15 cellular contexts compared by ENCODE assay signal in genomic region chr1:227792216-227793078, GRCh38. TPM values are rescaled to one million over a fixed set of nuclear protein-coding genes. Genes with fewer than 3 reads are reported as not detected.
A peak's percentile ranks its signal among the peaks of the same experiment; 100 is the strongest.
DNase-seq lines count a peak whose midpoint lies in the region; ATAC-seq and TF ChIP-seq lines count a peak whose summit lies in the region.
"Had no signal": no experiment of that assay in that cellular context is flagged by ENCODE, and none has a peak within 500 bp of the region (broad histone marks: within the 10 kb centered on the region; RNA-seq: fewer than 3 reads in every experiment).

No MANE protein-coding gene starts in this region.

- no peaks in the 10 kb centered on the region for H3K9me3 ChIP-seq in Loucy (ENCODE audit: insufficient read depth, low read depth, low read length)

- no peak overlapping the region for H2AFZ ChIP-seq in Loucy (ENCODE audit: low read length)

- H3K9me2 ChIP-seq in Loucy (replicated peaks; ENCODE audit: low read depth, low read length), result no peaks in the 10 kb centered on the region

- H3K4me3 Mint-ChIP-seq in stimulated activated effector memory CD8-positive, alpha-beta T cell treated with anti-CD3 and anti-CD28 coated beads, Interleukin-12 subunit alpha, Interleukin-12 subunit beta, amount 100 ng/mL, for 72 hours, result no peak overlapping the region
- H3K4me3 Mint-ChIP-seq: activated naive CD4-positive, alpha-beta T cell treated with anti-CD3 and anti-CD28 coated beads, Interleukin-2, amount 50 U/mL, for 24 hours had no signal

- no peaks in the 10 kb centered on the region for H4K20me1 ChIP-seq in Loucy (ENCODE audit: insufficient read depth, low read length, poor library complexity, severe bottlenecking)

- no peaks in the 10 kb centered on the region for H3K27me3 ChIP-seq in Loucy (ENCODE audit: insufficient read depth, low read length, poor library complexity, severe bottlenecking)

- no peaks in the 10 kb centered on the region for H3K79me2 ChIP-seq in Loucy (ENCODE audit: insufficient read depth, low read length)

- H3F3A ChIP-seq in Loucy (ENCODE audit: low read depth), result no peaks in the 10 kb centered on the region

- ATAC-seq in stimulated activated effector memory CD8-positive, alpha-beta T cell treated with anti-CD3 and anti-CD28 coated beads, Interleukin-12 subunit alpha, Interleukin-12 subunit beta, amount 100 ng/mL, for 72 hours, result no peak
- ATAC-seq: right cardiac atrium had no signal

- no peak for DNase-seq in epithelial cell of proximal tubule (ENCODE audit: low read depth)
- DNase-seq in stimulated activated effector memory CD8-positive, alpha-beta T cell treated with anti-CD3 and anti-CD28 coated beads, Interleukin-12 subunit alpha, Interleukin-12 subunit beta, amount 100 ng/mL, for 72 hours (ENCODE audit: low spot score in 2 of 2), result peak in 1 of 2 donors; percentile 46
- DNase-seq in RPMI8226, result no peak
- no peak for DNase-seq in activated gamma-delta T cell treated with Interleukin-2 at 50 U/mL for 16 hours
- DNase-seq in SHP77 treated with DMSO at 0.1 percent for 48 hours (lab: John Stamatoyannopoulos, UW), result no peak
- DNase-seq: activated CD8-positive, alpha-beta memory T cell treated with anti-CD3 and anti-CD28 coated beads for 24 hours; DMS 273 treated with DMSO at 0.1 percent for 48 hours; NCI-H2029 treated with DMSO at 0.1 percent for 48 hours; OCI-M1; right cardiac atrium had no signal

- 0 out of 2 replicates have a peak, but pooled peaks have one; percentile 25 for TF ChIP-seq CTCF in GM12874 (IDR thresholded peaks at IDR 0.05; ENCODE audit: insufficient read depth, low read depth, low read length)
- peak; percentile 28 for TF ChIP-seq CTCF in Loucy (conservative IDR thresholded peaks at IDR 0.05; ENCODE audit: low read length)
- peak; percentile 4 for TF ChIP-seq CTCF in epithelial cell of proximal tubule (conservative IDR thresholded peaks at IDR 0.05; ENCODE audit: low read depth, low read length)

- peaks cover 8% of the 10 kb centered on the region for H3K4me1 ChIP-seq in Loucy (ENCODE audit: insufficient read depth, low read length, poor library complexity, severe bottlenecking)

- H3K4me2 ChIP-seq in Loucy (ENCODE audit: low read depth, low read length, poor library complexity, severe bottlenecking), result no peak overlapping the region
- H3K4me2 ChIP-seq: KMS-11 had no signal

- no peaks in the 10 kb centered on the region for H3K36me3 ChIP-seq in Loucy (ENCODE audit: insufficient read depth, low read length)

- H3K4me3 ChIP-seq in Loucy (ENCODE audit: low read length, poor library complexity, severe bottlenecking) (no peak overlapping the region), epithelial cell of proximal tubule (ENCODE audit: low read depth, low read length) (no peak overlapping the region)

- H3K27ac Mint-ChIP-seq in stimulated activated effector memory CD8-positive, alpha-beta T cell treated with anti-CD3 and anti-CD28 coated beads, Interleukin-12 subunit alpha, Interleukin-12 subunit beta, amount 100 ng/mL, for 72 hours, result peak overlapping the region; percentile 68
- H3K27ac Mint-ChIP-seq: activated naive CD4-positive, alpha-beta T cell treated with anti-CD3 and anti-CD28 coated beads, Interleukin-2, amount 50 U/mL, for 24 hours had no signal

- no peak overlapping the region for H3K9ac ChIP-seq in Loucy (ENCODE audit: low read depth, low read length, poor library complexity, severe bottlenecking)
- H3K9ac ChIP-seq: KMS-11 had no signal

- peaks cover 17% of the 10 kb centered on the region for H3K4me1 Mint-ChIP-seq in stimulated activated effector memory CD8-positive, alpha-beta T cell treated with anti-CD3 and anti-CD28 coated beads, Interleukin-12 subunit alpha, Interleukin-12 subunit beta, amount 100 ng/mL, for 72 hours

- no peaks in the 10 kb centered on the region for H3K9me3 Mint-ChIP-seq in stimulated activated effector memory CD8-positive, alpha-beta T cell treated with anti-CD3 and anti-CD28 coated beads, Interleukin-12 subunit alpha, Interleukin-12 subunit beta, amount 100 ng/mL, for 72 hours
- H3K9me3 Mint-ChIP-seq: activated naive CD4-positive, alpha-beta T cell treated with anti-CD3 and anti-CD28 coated beads, Interleukin-2, amount 50 U/mL, for 24 hours had no signal

- no peaks in the 10 kb centered on the region for H3K36me3 Mint-ChIP-seq in stimulated activated effector memory CD8-positive, alpha-beta T cell treated with anti-CD3 and anti-CD28 coated beads, Interleukin-12 subunit alpha, Interleukin-12 subunit beta, amount 100 ng/mL, for 72 hours
- H3K36me3 Mint-ChIP-seq: activated naive CD4-positive, alpha-beta T cell treated with anti-CD3 and anti-CD28 coated beads, Interleukin-2, amount 50 U/mL, for 24 hours had no signal

RNA-seq across cellular contexts. Expression of gene PRSS38, which starts 23.0 kb away (rescaled TPM):
- total RNA-seq in epithelial cell of proximal tubule, result not detected in 2 replicates
- total RNA-seq: right cardiac atrium, temporal lobe had no signal

RNA-seq across cellular contexts. Expression of gene SNAP47, which starts 57.2 kb away (rescaled TPM):
- 36.3 and 40.7 TPM in 2 replicates for total RNA-seq in epithelial cell of proximal tubule

RNA-seq across cellular contexts. Expression of gene JMJD4, which starts 57.3 kb away (rescaled TPM):
- total RNA-seq in epithelial cell of proximal tubule, result 13.5 and 28.2 TPM in 2 replicates
